In the genomic region with DNA sequence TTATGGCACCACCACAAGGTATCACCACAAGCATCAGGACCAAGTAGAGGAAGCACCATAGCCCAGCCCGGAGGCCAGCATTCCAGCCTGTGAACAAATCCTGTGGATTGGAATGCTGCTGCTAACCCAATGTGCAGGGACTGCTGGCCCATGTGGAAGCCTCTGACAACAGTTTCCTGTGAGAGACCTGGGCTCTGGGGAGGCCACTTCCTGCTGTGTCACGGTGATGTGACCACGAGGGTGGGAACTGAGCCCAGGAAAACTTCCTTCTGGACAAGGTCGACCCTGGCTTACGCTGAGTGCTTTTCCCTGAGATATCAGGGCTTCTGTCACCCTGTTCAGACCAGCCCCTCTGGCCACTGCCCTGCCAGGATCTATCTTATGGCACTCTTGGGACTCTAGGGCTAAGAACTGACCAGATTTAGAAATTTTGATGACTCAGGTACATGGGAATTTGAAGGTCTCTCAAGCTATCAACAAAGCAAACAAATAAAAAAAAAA, we compare ENCODE assay signal across 10 cellular contexts.
DNase-seq lines count a peak whose midpoint lies in the region; ATAC-seq, FAIRE-seq and TF ChIP-seq lines count a peak whose summit lies in the region.
"Had no signal": no experiment of that assay in that cellular context is flagged by ENCODE, and none has a peak within 500 bp of the region (broad histone marks: within the 10 kb centered on the region; RNA-seq: fewer than 3 reads in every experiment).

No MANE protein-coding gene starts in this region.

- H3K27me3 ChIP-seq in heart left ventricle: no peaks in the 10 kb centered on the region
- no peaks in the 10 kb centered on the region for H3K27me3 ChIP-seq in gastrocnemius medialis
- H3K27me3 ChIP-seq: stomach had no signal

- DNase-seq in GM03348 (ENCODE audit: low spot score) (peak; percentile 86), UCSD-AML1 (lab: John Stamatoyannopoulos, UW; ENCODE audit: unreplicated experiment) (peak; percentile 77), heart left ventricle (peak; percentile 77 to 88 (median 79)), gastrocnemius medialis (peak; percentile 29 to 64), NCI-H2171 treated with DMSO at 0.1 percent for 48 hours (lab: John Stamatoyannopoulos, UW) (no peak), frontal cortex (ENCODE audit: low spot score in 2 of 2) (no peak), NCI-H1694 treated with DMSO at 0.1 percent for 48 hours (lab: John Stamatoyannopoulos, UW) (no peak)
- DNase-seq: activated naive CD4-positive, alpha-beta T cell treated with Interleukin-2 at 50 U/mL for 16 hours; stomach had no signal

- peaks cover 0 to 15% (median 2%) of the 10 kb centered on the region in 12 donors for H3K4me1 ChIP-seq in heart left ventricle
- H3K4me1 ChIP-seq in gastrocnemius medialis: no peaks in the 10 kb centered on the region
- H3K4me1 ChIP-seq: stomach had no signal

- no peak for TF ChIP-seq POLR2A in heart left ventricle (IDR thresholded peaks at IDR 0.05)
- no peak for TF ChIP-seq POLR2A in gastrocnemius medialis (IDR thresholded peaks at IDR 0.05)

- H3K36me3 ChIP-seq in heart left ventricle (no peaks in the 10 kb centered on the region), gastrocnemius medialis (no peaks in the 10 kb centered on the region)
- H3K36me3 ChIP-seq: stomach had no signal

- TF ChIP-seq CTCF in heart left ventricle (IDR thresholded peaks at IDR 0.05) (no peak), gastrocnemius medialis (IDR thresholded peaks at IDR 0.05 in 4 of 5, conservative IDR thresholded peaks at IDR 0.05 in 1 of 5) (no peak)

- FAIRE-seq in frontal cortex (lab: Jason Lieb, UNC): no peak

- H3K9me3 ChIP-seq in heart left ventricle (no peaks in the 10 kb centered on the region), gastrocnemius medialis (no peaks in the 10 kb centered on the region)
- H3K9me3 ChIP-seq: stomach had no signal

- in situ Hi-C loops in gastrocnemius medialis (cut with MboI; ENCODE audit: low sequenced_read_pairs in 4 of 4): no loop called here

- intact Hi-C loops in heart left ventricle (cut with DNase I) (loop anchor here in 1 of 10 donors (5.0 kb wide), 1 partner anchor 54 kb away; no protein-coding TSS in a partner anchor), gastrocnemius medialis (cut with DNase I; ENCODE audit: low total_unique reads) (no loop called here)

- H3K27ac ChIP-seq in heart left ventricle (peak overlapping the region in 10 of 12 donors; percentile 30 to 77 (median 52)), gastrocnemius medialis (peak overlapping the region; percentile 41 to 59 (median 48))
- H3K27ac ChIP-seq: stomach had no signal

- WGBS in heart left ventricle, 4 donors: 9 to 38% (median 18%) methylated on average over 3 to 5 of the region's 5 CpGs

- ATAC-seq in heart left ventricle (peak; percentile 77 to 96 (median 94)), gastrocnemius medialis (peak; percentile 79 to 80), GM21447 (IDR thresholded peaks at IDR 0.05; ENCODE audit: unreplicated experiment) (no peak)

- H3K4me3 ChIP-seq in heart left ventricle: no peak overlapping the region
- H3K4me3 ChIP-seq in gastrocnemius medialis: no peak overlapping the region
- H3K4me3 ChIP-seq: stomach had no signal

Comparison
In these comparisons a context has a peak if more than half of its experiments do, and no peak if none do; other contexts are left out.
1. DNase-seq: peak in GM03348 (single experiment), UCSD-AML1 (single experiment), heart left ventricle (5 of 5) and gastrocnemius medialis (2 of 2); none in NCI-H2171 treated with DMSO at 0.1 percent for 48 hours (single experiment), frontal cortex (0 of 2) and NCI-H1694 treated with DMSO at 0.1 percent for 48 hours (single experiment).